In the genomic region with DNA sequence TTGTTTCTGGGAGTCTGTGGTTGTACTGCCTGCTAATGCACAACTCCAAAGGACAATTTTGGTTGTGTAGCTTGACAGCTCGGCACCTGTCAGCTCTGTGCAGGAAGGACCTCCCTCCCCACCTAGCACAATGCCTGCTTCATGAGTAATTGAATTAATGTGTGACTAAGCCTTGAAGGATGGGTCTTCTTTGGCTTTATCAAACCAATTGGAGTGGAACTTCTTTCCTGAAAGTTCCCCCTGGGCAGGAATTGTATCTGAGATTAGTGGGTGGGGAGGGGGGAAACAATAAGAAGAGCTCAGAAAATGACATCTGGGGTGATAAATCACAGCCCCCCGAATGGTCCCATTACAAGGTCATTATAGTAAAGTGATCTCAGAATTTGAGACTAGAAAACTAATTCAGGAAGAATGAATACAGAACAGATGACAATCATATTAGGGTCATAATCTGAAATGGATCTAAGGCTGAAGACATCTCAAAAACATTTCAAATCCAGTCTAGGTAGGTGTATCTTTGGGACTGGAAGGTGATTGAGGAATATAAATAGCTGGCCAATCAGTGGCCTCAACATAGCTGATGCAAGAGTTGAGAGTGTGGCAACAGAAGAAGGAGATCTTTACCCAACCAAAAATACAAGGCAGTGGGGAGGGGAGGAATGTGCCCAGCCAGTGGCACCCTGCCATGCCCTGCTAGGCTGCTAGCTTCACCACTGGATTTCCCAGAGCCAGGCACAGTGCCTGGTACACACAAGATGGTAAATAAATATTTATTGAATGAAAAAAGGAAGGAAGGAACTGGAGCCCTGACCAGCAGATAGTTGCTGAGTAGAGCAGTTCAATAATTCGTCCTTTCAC, we compare ENCODE assay signal across 1 cellular context.
TF ChIP-seq lines count a peak whose summit lies in the region.

No MANE protein-coding gene starts in this region.

TF ChIP-seq in K562, 482 proteins besides CTCF, POLR2A, EP300 and RAD21 (continued from another document and continues in another):
- TF ChIP-seq, protein P1, sequence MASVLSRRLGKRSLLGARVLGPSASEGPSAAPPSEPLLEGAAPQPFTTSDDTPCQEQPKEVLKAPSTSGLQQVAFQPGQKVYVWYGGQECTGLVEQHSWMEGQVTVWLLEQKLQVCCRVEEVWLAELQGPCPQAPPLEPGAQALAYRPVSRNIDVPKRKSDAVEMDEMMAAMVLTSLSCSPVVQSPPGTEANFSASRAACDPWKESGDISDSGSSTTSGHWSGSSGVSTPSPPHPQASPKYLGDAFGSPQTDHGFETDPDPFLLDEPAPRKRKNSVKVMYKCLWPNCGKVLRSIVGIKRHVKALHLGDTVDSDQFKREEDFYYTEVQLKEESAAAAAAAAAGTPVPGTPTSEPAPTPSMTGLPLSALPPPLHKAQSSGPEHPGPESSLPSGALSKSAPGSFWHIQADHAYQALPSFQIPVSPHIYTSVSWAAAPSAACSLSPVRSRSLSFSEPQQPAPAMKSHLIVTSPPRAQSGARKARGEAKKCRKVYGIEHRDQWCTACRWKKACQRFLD (CRISPR knock-in tag; IDR thresholded peaks at IDR 0.05) = no peak
- no peak for TF ChIP-seq FOXM1 (IDR thresholded peaks at IDR 0.05; ENCODE audit: low read depth)
- no peak for TF ChIP-seq FOXM1 (CRISPR knock-in tag; IDR thresholded peaks at IDR 0.05; ENCODE audit: low read depth)
- TF ChIP-seq EGR1 (conservative IDR thresholded peaks at IDR 0.05) = no peak
- TF ChIP-seq CBX2 (IDR thresholded peaks at IDR 0.05; ENCODE audit: insufficient read depth, low read length, poor library complexity, severe bottlenecking) = no peak
- TF ChIP-seq COPS2 (conservative IDR thresholded peaks at IDR 0.05) = no peak
- TF ChIP-seq XRCC5 (IDR thresholded peaks at IDR 0.05; ENCODE audit: low read depth, low read length) = no peak
- no peak for TF ChIP-seq IRF2 (CRISPR knock-in tag; IDR thresholded peaks at IDR 0.05)
- TF ChIP-seq MECOM (CRISPR knock-in tag; IDR thresholded peaks at IDR 0.05) = no peak; the same call in 1 of the 2 replicates
- TF ChIP-seq, protein P2, sequence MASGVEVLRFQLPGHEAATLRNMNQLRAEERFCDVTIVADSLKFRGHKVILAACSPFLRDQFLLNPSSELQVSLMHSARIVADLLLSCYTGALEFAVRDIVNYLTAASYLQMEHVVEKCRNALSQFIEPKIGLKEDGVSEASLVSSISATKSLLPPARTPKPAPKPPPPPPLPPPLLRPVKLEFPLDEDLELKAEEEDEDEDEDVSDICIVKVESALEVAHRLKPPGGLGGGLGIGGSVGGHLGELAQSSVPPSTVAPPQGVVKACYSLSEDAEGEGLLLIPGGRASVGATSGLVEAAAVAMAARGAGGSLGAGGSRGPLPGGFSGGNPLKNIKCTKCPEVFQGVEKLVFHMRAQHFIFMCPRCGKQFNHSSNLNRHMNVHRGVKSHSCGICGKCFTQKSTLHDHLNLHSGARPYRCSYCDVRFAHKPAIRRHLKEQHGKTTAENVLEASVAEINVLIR (CRISPR knock-in tag; IDR thresholded peaks at IDR 0.05) = no peak
- no peak for TF ChIP-seq RFX7 (CRISPR knock-in tag; IDR thresholded peaks at IDR 0.05)
- no peak for TF ChIP-seq EWSR1 (IDR thresholded peaks at IDR 0.05; ENCODE audit: borderline replicate concordance, low read depth, partially characterized antibody)
- no peak for TF ChIP-seq RNF2 (IDR thresholded peaks at IDR 0.05)
- TF ChIP-seq BRCA1 (IDR thresholded peaks at IDR 0.05) = no peak
- TF ChIP-seq BRCA1 (CRISPR knock-in tag; IDR thresholded peaks at IDR 0.05) = no peak
- no peak for TF ChIP-seq ZNF436 (CRISPR knock-in tag; IDR thresholded peaks at IDR 0.05)
- no peak for TF ChIP-seq ZNF764 (CRISPR knock-in tag; IDR thresholded peaks at IDR 0.05; ENCODE audit: low read depth)
- TF ChIP-seq ZBTB8A (IDR thresholded peaks at IDR 0.05; ENCODE audit: partially characterized antibody) = no peak
- TF ChIP-seq ZKSCAN8 (CRISPR knock-in tag; IDR thresholded peaks at IDR 0.05) = no peak
- TF ChIP-seq ERF (CRISPR knock-in tag; IDR thresholded peaks at IDR 0.05) = no peak
- TF ChIP-seq, protein P3, sequence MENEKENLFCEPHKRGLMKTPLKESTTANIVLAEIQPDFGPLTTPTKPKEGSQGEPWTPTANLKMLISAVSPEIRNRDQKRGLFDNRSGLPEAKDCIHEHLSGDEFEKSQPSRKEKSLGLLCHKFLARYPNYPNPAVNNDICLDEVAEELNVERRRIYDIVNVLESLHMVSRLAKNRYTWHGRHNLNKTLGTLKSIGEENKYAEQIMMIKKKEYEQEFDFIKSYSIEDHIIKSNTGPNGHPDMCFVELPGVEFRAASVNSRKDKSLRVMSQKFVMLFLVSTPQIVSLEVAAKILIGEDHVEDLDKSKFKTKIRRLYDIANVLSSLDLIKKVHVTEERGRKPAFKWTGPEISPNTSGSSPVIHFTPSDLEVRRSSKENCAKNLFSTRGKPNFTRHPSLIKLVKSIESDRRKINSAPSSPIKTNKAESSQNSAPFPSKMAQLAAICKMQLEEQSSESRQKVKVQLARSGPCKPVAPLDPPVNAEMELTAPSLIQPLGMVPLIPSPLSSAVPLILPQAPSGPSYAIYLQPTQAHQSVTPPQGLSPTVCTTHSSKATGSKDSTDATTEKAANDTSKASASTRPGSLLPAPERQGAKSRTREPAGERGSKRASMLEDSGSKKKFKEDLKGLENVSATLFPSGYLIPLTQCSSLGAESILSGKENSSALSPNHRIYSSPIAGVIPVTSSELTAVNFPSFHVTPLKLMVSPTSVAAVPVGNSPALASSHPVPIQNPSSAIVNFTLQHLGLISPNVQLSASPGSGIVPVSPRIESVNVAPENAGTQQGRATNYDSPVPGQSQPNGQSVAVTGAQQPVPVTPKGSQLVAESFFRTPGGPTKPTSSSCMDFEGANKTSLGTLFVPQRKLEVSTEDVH (IDR thresholded peaks at IDR 0.05; ENCODE audit: low read depth, partially characterized antibody) = no peak
- TF ChIP-seq TCF3 (CRISPR knock-in tag; IDR thresholded peaks at IDR 0.05) = peak; percentile 6; the same call in 1 of the 2 replicates
- no peak for TF ChIP-seq MAFG (tag; conservative IDR thresholded peaks at IDR 0.05)
- TF ChIP-seq HDAC2 (IDR thresholded peaks at IDR 0.05) = peak; percentile 91
- TF ChIP-seq ZNF354B (CRISPR knock-in tag; IDR thresholded peaks at IDR 0.05) = 0 out of 2 replicates have a peak, but pooled peaks have one; percentile 14
- TF ChIP-seq, protein P4, sequence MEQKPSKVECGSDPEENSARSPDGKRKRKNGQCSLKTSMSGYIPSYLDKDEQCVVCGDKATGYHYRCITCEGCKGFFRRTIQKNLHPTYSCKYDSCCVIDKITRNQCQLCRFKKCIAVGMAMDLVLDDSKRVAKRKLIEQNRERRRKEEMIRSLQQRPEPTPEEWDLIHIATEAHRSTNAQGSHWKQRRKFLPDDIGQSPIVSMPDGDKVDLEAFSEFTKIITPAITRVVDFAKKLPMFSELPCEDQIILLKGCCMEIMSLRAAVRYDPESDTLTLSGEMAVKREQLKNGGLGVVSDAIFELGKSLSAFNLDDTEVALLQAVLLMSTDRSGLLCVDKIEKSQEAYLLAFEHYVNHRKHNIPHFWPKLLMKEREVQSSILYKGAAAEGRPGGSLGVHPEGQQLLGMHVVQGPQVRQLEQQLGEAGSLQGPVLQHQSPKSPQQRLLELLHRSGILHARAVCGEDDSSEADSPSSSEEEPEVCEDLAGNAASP (IDR thresholded peaks at IDR 0.05) = no peak
- TF ChIP-seq NCOA1 (IDR thresholded peaks at IDR 0.05; ENCODE audit: low read depth) = 0 out of 2 replicates have a peak, but pooled peaks have one; percentile 19
- TF ChIP-seq, protein P5, sequence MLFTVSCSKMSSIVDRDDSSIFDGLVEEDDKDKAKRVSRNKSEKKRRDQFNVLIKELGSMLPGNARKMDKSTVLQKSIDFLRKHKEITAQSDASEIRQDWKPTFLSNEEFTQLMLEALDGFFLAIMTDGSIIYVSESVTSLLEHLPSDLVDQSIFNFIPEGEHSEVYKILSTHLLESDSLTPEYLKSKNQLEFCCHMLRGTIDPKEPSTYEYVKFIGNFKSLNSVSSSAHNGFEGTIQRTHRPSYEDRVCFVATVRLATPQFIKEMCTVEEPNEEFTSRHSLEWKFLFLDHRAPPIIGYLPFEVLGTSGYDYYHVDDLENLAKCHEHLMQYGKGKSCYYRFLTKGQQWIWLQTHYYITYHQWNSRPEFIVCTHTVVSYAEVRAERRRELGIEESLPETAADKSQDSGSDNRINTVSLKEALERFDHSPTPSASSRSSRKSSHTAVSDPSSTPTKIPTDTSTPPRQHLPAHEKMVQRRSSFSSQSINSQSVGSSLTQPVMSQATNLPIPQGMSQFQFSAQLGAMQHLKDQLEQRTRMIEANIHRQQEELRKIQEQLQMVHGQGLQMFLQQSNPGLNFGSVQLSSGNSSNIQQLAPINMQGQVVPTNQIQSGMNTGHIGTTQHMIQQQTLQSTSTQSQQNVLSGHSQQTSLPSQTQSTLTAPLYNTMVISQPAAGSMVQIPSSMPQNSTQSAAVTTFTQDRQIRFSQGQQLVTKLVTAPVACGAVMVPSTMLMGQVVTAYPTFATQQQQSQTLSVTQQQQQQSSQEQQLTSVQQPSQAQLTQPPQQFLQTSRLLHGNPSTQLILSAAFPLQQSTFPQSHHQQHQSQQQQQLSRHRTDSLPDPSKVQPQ (CRISPR knock-in tag; IDR thresholded peaks at IDR 0.05; ENCODE audit: borderline replicate concordance) = no peak
- TF ChIP-seq, protein P6, sequence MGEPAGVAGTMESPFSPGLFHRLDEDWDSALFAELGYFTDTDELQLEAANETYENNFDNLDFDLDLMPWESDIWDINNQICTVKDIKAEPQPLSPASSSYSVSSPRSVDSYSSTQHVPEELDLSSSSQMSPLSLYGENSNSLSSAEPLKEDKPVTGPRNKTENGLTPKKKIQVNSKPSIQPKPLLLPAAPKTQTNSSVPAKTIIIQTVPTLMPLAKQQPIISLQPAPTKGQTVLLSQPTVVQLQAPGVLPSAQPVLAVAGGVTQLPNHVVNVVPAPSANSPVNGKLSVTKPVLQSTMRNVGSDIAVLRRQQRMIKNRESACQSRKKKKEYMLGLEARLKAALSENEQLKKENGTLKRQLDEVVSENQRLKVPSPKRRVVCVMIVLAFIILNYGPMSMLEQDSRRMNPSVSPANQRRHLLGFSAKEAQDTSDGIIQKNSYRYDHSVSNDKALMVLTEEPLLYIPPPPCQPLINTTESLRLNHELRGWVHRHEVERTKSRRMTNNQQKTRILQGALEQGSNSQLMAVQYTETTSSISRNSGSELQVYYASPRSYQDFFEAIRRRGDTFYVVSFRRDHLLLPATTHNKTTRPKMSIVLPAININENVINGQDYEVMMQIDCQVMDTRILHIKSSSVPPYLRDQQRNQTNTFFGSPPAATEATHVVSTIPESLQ (CRISPR knock-in tag; IDR thresholded peaks at IDR 0.05) = no peak
- TF ChIP-seq TAF1 (IDR thresholded peaks at IDR 0.05; ENCODE audit: control insufficient read depth, extremely low read depth, insufficient read depth, low read length, severe bottlenecking) = no peak
- TF ChIP-seq, protein P7, sequence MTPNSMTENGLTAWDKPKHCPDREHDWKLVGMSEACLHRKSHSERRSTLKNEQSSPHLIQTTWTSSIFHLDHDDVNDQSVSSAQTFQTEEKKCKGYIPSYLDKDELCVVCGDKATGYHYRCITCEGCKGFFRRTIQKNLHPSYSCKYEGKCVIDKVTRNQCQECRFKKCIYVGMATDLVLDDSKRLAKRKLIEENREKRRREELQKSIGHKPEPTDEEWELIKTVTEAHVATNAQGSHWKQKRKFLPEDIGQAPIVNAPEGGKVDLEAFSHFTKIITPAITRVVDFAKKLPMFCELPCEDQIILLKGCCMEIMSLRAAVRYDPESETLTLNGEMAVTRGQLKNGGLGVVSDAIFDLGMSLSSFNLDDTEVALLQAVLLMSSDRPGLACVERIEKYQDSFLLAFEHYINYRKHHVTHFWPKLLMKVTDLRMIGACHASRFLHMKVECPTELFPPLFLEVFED (CRISPR knock-in tag; conservative IDR thresholded peaks at IDR 0.05) = 0 out of 2 replicates have a peak, but pooled peaks have one; percentile 16
- no peak for TF ChIP-seq KLF1 (tag; IDR thresholded peaks at IDR 0.05)
- no peak for TF ChIP-seq NR2C2 (CRISPR knock-in tag; IDR thresholded peaks at IDR 0.05)
- TF ChIP-seq NR2C2 (tag; IDR thresholded peaks at IDR 0.05) = no peak; the same call in 1 of the 2 replicates
- TF ChIP-seq, protein P8, sequence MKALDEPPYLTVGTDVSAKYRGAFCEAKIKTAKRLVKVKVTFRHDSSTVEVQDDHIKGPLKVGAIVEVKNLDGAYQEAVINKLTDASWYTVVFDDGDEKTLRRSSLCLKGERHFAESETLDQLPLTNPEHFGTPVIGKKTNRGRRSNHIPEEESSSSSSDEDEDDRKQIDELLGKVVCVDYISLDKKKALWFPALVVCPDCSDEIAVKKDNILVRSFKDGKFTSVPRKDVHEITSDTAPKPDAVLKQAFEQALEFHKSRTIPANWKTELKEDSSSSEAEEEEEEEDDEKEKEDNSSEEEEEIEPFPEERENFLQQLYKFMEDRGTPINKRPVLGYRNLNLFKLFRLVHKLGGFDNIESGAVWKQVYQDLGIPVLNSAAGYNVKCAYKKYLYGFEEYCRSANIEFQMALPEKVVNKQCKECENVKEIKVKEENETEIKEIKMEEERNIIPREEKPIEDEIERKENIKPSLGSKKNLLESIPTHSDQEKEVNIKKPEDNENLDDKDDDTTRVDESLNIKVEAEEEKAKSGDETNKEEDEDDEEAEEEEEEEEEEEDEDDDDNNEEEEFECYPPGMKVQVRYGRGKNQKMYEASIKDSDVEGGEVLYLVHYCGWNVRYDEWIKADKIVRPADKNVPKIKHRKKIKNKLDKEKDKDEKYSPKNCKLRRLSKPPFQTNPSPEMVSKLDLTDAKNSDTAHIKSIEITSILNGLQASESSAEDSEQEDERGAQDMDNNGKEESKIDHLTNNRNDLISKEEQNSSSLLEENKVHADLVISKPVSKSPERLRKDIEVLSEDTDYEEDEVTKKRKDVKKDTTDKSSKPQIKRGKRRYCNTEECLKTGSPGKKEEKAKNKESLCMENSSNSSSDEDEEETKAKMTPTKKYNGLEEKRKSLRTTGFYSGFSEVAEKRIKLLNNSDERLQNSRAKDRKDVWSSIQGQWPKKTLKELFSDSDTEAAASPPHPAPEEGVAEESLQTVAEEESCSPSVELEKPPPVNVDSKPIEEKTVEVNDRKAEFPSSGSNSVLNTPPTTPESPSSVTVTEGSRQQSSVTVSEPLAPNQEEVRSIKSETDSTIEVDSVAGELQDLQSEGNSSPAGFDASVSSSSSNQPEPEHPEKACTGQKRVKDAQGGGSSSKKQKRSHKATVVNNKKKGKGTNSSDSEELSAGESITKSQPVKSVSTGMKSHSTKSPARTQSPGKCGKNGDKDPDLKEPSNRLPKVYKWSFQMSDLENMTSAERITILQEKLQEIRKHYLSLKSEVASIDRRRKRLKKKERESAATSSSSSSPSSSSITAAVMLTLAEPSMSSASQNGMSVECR (CRISPR knock-in tag; IDR thresholded peaks at IDR 0.05) = no peak
- no peak for TF ChIP-seq ZNF184 (CRISPR knock-in tag; IDR thresholded peaks at IDR 0.05)
- TF ChIP-seq, protein P9, sequence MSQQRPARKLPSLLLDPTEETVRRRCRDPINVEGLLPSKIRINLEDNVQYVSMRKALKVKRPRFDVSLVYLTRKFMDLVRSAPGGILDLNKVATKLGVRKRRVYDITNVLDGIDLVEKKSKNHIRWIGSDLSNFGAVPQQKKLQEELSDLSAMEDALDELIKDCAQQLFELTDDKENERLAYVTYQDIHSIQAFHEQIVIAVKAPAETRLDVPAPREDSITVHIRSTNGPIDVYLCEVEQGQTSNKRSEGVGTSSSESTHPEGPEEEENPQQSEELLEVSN (IDR thresholded peaks at IDR 0.05; ENCODE audit: borderline replicate concordance in 1 of 2, extremely low read depth in 1 of 2, insufficient read depth in 1 of 2, insufficient read length in 1 of 2, low read depth in 1 of 2, low read length in 1 of 2, poor library complexity in 1 of 2, severe bottlenecking in 1 of 2) = no peak
- TF ChIP-seq RBM34 (IDR thresholded peaks at IDR 0.05; ENCODE audit: borderline replicate concordance, insufficient read depth, low read length) = no peak
- peak; percentile 86; the same call in 1 of the 2 replicates for TF ChIP-seq FOXJ2 (tag; IDR thresholded peaks at IDR 0.05)
